In genomic region chr12:15629108-15629507, GRCh38 we compare ENCODE assay signal across 1 cellular context.
TF ChIP-seq lines count a peak whose summit lies in the region.

No MANE protein-coding gene starts in this region.

TF ChIP-seq in GM23338, 12 proteins besides CTCF, POLR2A, EP300 and RAD21 (continued from another document):
- TF ChIP-seq ZNF462 (CRISPR knock-in tag; IDR thresholded peaks at IDR 0.05), result no peak
